ENCODE assay signal across 15 cellular contexts in genomic region chr10:88651131-88651541, GRCh38. TPM values are rescaled to one million over a fixed set of nuclear protein-coding genes. Genes with fewer than 3 reads are reported as not detected.
A peak's percentile ranks its signal among the peaks of the same experiment; 100 is the strongest.
DNase-seq lines count a peak whose midpoint lies in the region; ATAC-seq and TF ChIP-seq lines count a peak whose summit lies in the region.
"Had no signal": no experiment of that assay in that cellular context is flagged by ENCODE, and none has a peak within 500 bp of the region (broad histone marks: within the 10 kb centered on the region; RNA-seq: fewer than 3 reads in every experiment).

No MANE protein-coding gene starts in this region.

- DNase-seq in Daoy (ENCODE audit: low read depth) (peak; percentile 61), Panc1 (ENCODE audit: low read depth, low spot score) (peak; percentile 36), epithelial cell of esophagus (ENCODE audit: low read depth) (peak; percentile 77), non-pigmented ciliary epithelial cell (ENCODE audit: low read depth) (peak; percentile 70), GM19240 (ENCODE audit: insufficient read length, low spot score) (no peak), activated T-cell treated with anti-CD3 and anti-CD28 coated beads for 4 hours (no peak), DMS53 treated with DMSO at 0.1 percent for 48 hours (lab: John Stamatoyannopoulos, UW; ENCODE audit: unreplicated experiment) (no peak)
- DNase-seq: activated CD8-positive, alpha-beta memory T cell treated with anti-CD3 and anti-CD28 coated beads, Interleukin-2, amount 50 U/mL, for 48 hours; NCI-H1930; psoas muscle had no signal

- H3K4me3 ChIP-seq in Panc1 (ENCODE audit: low read depth in 2 of 2, low read length in 2 of 2) (no peak overlapping the region), epithelial cell of esophagus (ENCODE audit: low read length) (no peak overlapping the region)
- H3K4me3 ChIP-seq: psoas muscle, thoracic aorta had no signal

- BruUV-seq in Panc1 (replicated peaks; lab: Mats Ljungman, UMichigan) = no TSS peak

- H3K9me3 ChIP-seq in Panc1 (ENCODE audit: control insufficient read depth, insufficient read depth, low read depth, low read length) = no peaks in the 10 kb centered on the region
- H3K9me3 ChIP-seq: psoas muscle, thoracic aorta had no signal

- POLR2A ChIA-PET in Panc1 (lab: Charles Lee) = interaction anchor here (0.6 kb wide), 1 partner anchor 190 kb away, joined by 7 read pairs; no protein-coding TSS in a partner anchor

- no peaks in the 10 kb centered on the region for H3K27me3 ChIP-seq in Panc1 (ENCODE audit: control insufficient read depth, insufficient read depth, low read length)

- in situ Hi-C loops in Panc1 (cut with HindIII; ENCODE audit: low pct_unique_long_range_greater_than_20kb, low sequenced_read_pairs) = no loop called here

- H3K27ac ChIP-seq in Panc1 (ENCODE audit: low read length) = no peak overlapping the region
- H3K27ac ChIP-seq: psoas muscle, thoracic aorta had no signal

- H3K36me3 ChIP-seq in Panc1 (ENCODE audit: control insufficient read depth, insufficient read depth, low read length) = no peaks in the 10 kb centered on the region; the same call in 1 of the 2 replicates
- H3K36me3 ChIP-seq: thoracic aorta had no signal

- intact Hi-C loops in Panc1 (cut with micrococcal nuclease; ENCODE audit: unreplicated experiment) = no loop called here

- CTCF ChIA-PET in Panc1 (lab: Charles Lee) = interaction anchor here (0.6 kb wide), 1 partner anchor 40 kb away, joined by 3 read pairs; no protein-coding TSS in a partner anchor

- no peaks in the 10 kb centered on the region; the same call in 1 of the 2 replicates for H3K4me1 ChIP-seq in Panc1 (ENCODE audit: control insufficient read depth, insufficient read depth, low read length)
- H3K4me1 ChIP-seq: psoas muscle had no signal

- no peak for ATAC-seq in Panc1
- no peak for ATAC-seq in GM18870 (IDR thresholded peaks at IDR 0.05; ENCODE audit: unreplicated experiment)
- ATAC-seq: psoas muscle had no signal

- TF ChIP-seq CTCF in Panc1 (IDR thresholded peaks at IDR 0.05) = no peak
- TF ChIP-seq CTCF in epithelial cell of esophagus (IDR thresholded peaks at IDR 0.05; ENCODE audit: insufficient read depth, low read depth, low read length, missing control alignments) = no peak

RNA-seq across cellular contexts. Expression of gene LIPF, which starts 13.1 kb away (rescaled TPM):
- not detected in 2 replicates for total RNA-seq in Daoy (2014; rRNA removed; shearing (Covaris generic))
- not detected for total RNA-seq in Panc1 (2021; ENCODE audit: unreplicated experiment)
- not detected for polyA plus RNA-seq in Panc1 (2012; ENCODE audit: insufficient read length)
- total RNA-seq: frontal cortex, HT-29, liver, psoas muscle, thoracic aorta had no signal
- polyA plus RNA-seq: liver had no signal

RNA-seq across cellular contexts. Expression of gene LIPK, which starts 54.9 kb away (rescaled TPM):
- total RNA-seq in Daoy (2014; rRNA removed; shearing (Covaris generic)) = not detected in 2 replicates
- total RNA-seq in Panc1 (2021; ENCODE audit: unreplicated experiment) = not detected
- not detected for polyA plus RNA-seq in Panc1 (2012; ENCODE audit: insufficient read length)
- total RNA-seq: frontal cortex, HT-29, liver, psoas muscle, thoracic aorta had no signal
- polyA plus RNA-seq: liver, psoas muscle had no signal

Comparison
In these comparisons a context has a peak if more than half of its experiments do, and no peak if none do; other contexts are left out.
1. DNase-seq: peak in Daoy (single experiment), Panc1 (single experiment), epithelial cell of esophagus (single experiment) and non-pigmented ciliary epithelial cell (single experiment); none in GM19240 (single experiment), activated T-cell treated with anti-CD3 and anti-CD28 coated beads for 4 hours (single experiment) and DMS53 treated with DMSO at 0.1 percent for 48 hours (single experiment).